Comparison of ENCODE assay signal across 30 cellular contexts in genomic region chr6:144621332-144621731, GRCh38.
"Had no signal": no experiment of that assay in that cellular context is flagged by ENCODE, and none has a peak within 500 bp of the region (broad histone marks: within the 10 kb centered on the region; RNA-seq: fewer than 3 reads in every experiment).

No MANE protein-coding gene starts in this region.

- H3K36me3 ChIP-seq: adrenal gland, ascending aorta, breast epithelium, cardiac muscle cell, colonic mucosa had no signal

- H3K36me3 Mint-ChIP-seq: brain had no signal

- DNase-seq: activated CD4-positive, alpha-beta memory T cell treated with anti-CD3 and anti-CD28 coated beads, Interleukin-2, amount 10 ng/mL, durations not matched to agents 7 days and 5 days; activated CD4-positive, alpha-beta T cell treated with anti-CD3 and anti-CD28 coated beads for 36 hours; activated CD4-positive, alpha-beta T cell treated with anti-CD3 and anti-CD28 coated beads, Interleukin-2, amount 10 ng/mL, durations not matched to agents 24 days and 14 days; activated CD4-positive, CD25-positive, alpha-beta regulatory T cell; activated CD4-positive, CD25-positive, alpha-beta regulatory T cell treated with anti-CD3 and anti-CD28 coated beads, Interleukin-2, amount 50 U/mL, for 72 hours; activated effector memory CD4-positive, alpha-beta T cell treated with Interleukin-2 at 50 U/mL for 16 hours; activated gamma-delta T cell treated with Interleukin-2 at 50 U/mL for 16 hours; activated naive CD4-positive, alpha-beta T cell treated with anti-CD3 and anti-CD28 coated beads for 36 hours; activated naive CD8-positive, alpha-beta T cell treated with anti-CD3 and anti-CD28 coated beads for 36 hours; activated naive CD8-positive, alpha-beta T cell treated with anti-CD3 and anti-CD28 coated beads, Interleukin-2, amount 50 U/mL, for 24 hours; activated T-cell treated with anti-CD3 and anti-CD28 coated beads, Interleukin-2, amount 50 U/mL, for 4 hours; adrenal gland; central memory CD4-positive, alpha-beta T cell; cerebellar nuclear complex; colonic mucosa; dorsolateral prefrontal cortex; effector memory CD4-positive, alpha-beta T cell; endodermal cell; foreskin fibroblast; head of caudate nucleus; T-helper 1 cell; T-helper 2 cell had no signal

- H3K4me1 Mint-ChIP-seq: activated CD4-positive, alpha-beta memory T cell treated with anti-CD3 and anti-CD28 coated beads, Interleukin-2, amount 10 ng/mL, durations not matched to agents 7 days and 5 days; activated CD4-positive, alpha-beta T cell treated with anti-CD3 and anti-CD28 coated beads, Interleukin-2, amount 10 ng/mL, durations not matched to agents 24 days and 14 days; activated naive CD8-positive, alpha-beta T cell treated with anti-CD3 and anti-CD28 coated beads, Interleukin-2, amount 50 U/mL, for 24 hours had no signal

- H3K4me1 ChIP-seq: adrenal gland, breast epithelium, colonic mucosa had no signal

- H3K27me3 Mint-ChIP-seq: activated CD4-positive, alpha-beta memory T cell treated with anti-CD3 and anti-CD28 coated beads, Interleukin-2, amount 10 ng/mL, durations not matched to agents 7 days and 5 days; activated CD4-positive, alpha-beta T cell treated with anti-CD3 and anti-CD28 coated beads for 36 hours; activated CD4-positive, alpha-beta T cell treated with anti-CD3 and anti-CD28 coated beads, Interleukin-2, amount 10 ng/mL, durations not matched to agents 24 days and 14 days; activated naive CD4-positive, alpha-beta T cell treated with anti-CD3 and anti-CD28 coated beads, Interleukin-2, amount 50 U/mL, for 24 hours; activated naive CD8-positive, alpha-beta T cell treated with anti-CD3 and anti-CD28 coated beads for 36 hours; activated naive CD8-positive, alpha-beta T cell treated with anti-CD3 and anti-CD28 coated beads, Interleukin-2, amount 50 U/mL, for 24 hours; activated T-helper 17 cell treated with anti-CD3 and anti-CD28 coated beads, Interleukin-2, amount 50 U/mL, for 72 hours; brain; dendritic cell treated with granulocyte-macrophage colony-stimulating factor and Interleukin-4, amounts not matched to agents 40 ng/mL and 50 ng/mL, for 4 days had no signal

- H3K27me3 ChIP-seq: adrenal gland, ascending aorta, breast epithelium, cardiac muscle cell, colonic mucosa, dorsolateral prefrontal cortex had no signal

- H3K27ac Mint-ChIP-seq: activated CD4-positive, alpha-beta memory T cell treated with anti-CD3 and anti-CD28 coated beads, Interleukin-2, amount 10 ng/mL, durations not matched to agents 7 days and 5 days; activated CD4-positive, alpha-beta T cell treated with anti-CD3 and anti-CD28 coated beads for 36 hours; activated CD4-positive, alpha-beta T cell treated with anti-CD3 and anti-CD28 coated beads, Interleukin-2, amount 10 ng/mL, durations not matched to agents 24 days and 14 days; activated naive CD4-positive, alpha-beta T cell treated with anti-CD3 and anti-CD28 coated beads for 36 hours; activated naive CD8-positive, alpha-beta T cell treated with anti-CD3 and anti-CD28 coated beads for 36 hours; activated naive CD8-positive, alpha-beta T cell treated with anti-CD3 and anti-CD28 coated beads, Interleukin-2, amount 50 U/mL, for 24 hours; activated T-helper 17 cell treated with anti-CD3 and anti-CD28 coated beads, Interleukin-2, amount 50 U/mL, for 72 hours; brain; dendritic cell treated with granulocyte-macrophage colony-stimulating factor and Interleukin-4, amounts not matched to agents 40 ng/mL and 50 ng/mL, for 4 days; endodermal cell had no signal

- ATAC-seq: activated CD4-positive, alpha-beta T cell treated with anti-CD3 and anti-CD28 coated beads for 36 hours; activated naive CD8-positive, alpha-beta T cell treated with anti-CD3 and anti-CD28 coated beads, Interleukin-2, amount 50 U/mL, for 24 hours; activated T-cell treated with anti-CD3 and anti-CD28 coated beads, Interleukin-2, amount 50 U/mL, for 4 hours; activated T-helper 17 cell treated with anti-CD3 and anti-CD28 coated beads, Interleukin-2, amount 50 U/mL, for 72 hours; esophagus mucosa had no signal

- H3K9me3 ChIP-seq: adrenal gland, ascending aorta, breast epithelium, colonic mucosa had no signal

- H3K4me3 Mint-ChIP-seq: activated CD4-positive, alpha-beta memory T cell treated with anti-CD3 and anti-CD28 coated beads, Interleukin-2, amount 10 ng/mL, durations not matched to agents 7 days and 5 days; activated CD4-positive, alpha-beta T cell treated with anti-CD3 and anti-CD28 coated beads for 36 hours; activated CD4-positive, alpha-beta T cell treated with anti-CD3 and anti-CD28 coated beads, Interleukin-2, amount 10 ng/mL, durations not matched to agents 24 days and 14 days; activated naive CD4-positive, alpha-beta T cell treated with anti-CD3 and anti-CD28 coated beads for 36 hours; activated naive CD4-positive, alpha-beta T cell treated with anti-CD3 and anti-CD28 coated beads, Interleukin-2, amount 50 U/mL, for 24 hours; activated naive CD8-positive, alpha-beta T cell treated with anti-CD3 and anti-CD28 coated beads for 36 hours; activated naive CD8-positive, alpha-beta T cell treated with anti-CD3 and anti-CD28 coated beads, Interleukin-2, amount 50 U/mL, for 24 hours; activated T-cell treated with anti-CD3 and anti-CD28 coated beads, Interleukin-2, amount 50 U/mL, for 4 hours; activated T-helper 17 cell treated with anti-CD3 and anti-CD28 coated beads, Interleukin-2, amount 50 U/mL, for 72 hours; brain; dendritic cell treated with granulocyte-macrophage colony-stimulating factor and Interleukin-4, amounts not matched to agents 40 ng/mL and 50 ng/mL, for 4 days; endodermal cell had no signal

- H3K27ac ChIP-seq: adrenal gland, ascending aorta, breast epithelium, cardiac muscle cell, colonic mucosa, dorsolateral prefrontal cortex had no signal

- H3K4me3 ChIP-seq: adrenal gland, ascending aorta, breast epithelium, cardiac muscle cell, colonic mucosa, dorsolateral prefrontal cortex had no signal
